Comparison of ENCODE assay signal across 9 cellular contexts in the genomic region with DNA sequence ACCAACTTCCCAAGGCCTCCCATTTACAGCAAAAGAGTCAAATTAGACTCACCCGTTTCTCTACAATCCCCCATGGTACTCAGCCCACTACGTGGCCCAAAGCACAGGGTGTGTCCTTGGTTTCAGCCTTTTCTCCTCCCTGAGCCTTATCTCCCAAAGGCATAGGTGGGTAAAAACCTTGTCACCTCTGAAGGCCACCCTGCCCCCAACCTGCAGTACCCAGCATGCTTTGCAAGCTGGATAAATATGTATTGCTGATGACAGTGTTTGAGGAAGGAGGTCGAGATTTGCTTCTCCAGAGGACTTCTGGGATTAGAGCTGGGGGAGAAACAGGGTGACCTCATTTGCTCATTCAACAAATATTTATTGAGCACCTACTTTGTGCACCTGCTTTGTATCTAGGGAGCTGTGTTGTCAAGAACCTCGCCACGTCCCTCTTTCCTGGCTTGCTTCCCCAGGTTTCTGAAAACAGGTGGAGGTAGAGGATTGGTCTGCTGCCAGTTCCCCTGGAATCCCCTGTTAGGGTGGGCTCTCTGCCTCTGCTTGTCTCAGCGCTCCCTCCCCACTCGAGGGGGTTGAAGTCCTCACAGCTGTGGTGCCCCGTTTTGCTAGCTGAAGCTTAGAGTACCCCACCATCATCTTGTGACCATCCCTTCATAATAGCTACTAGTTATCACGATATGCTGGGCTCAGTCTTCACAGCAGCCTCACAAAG. TPM values are rescaled to one million over a fixed set of nuclear protein-coding genes. Genes with fewer than 3 reads are reported as not detected.
A peak's percentile ranks its signal among the peaks of the same experiment; 100 is the strongest.
DNase-seq lines count a peak whose midpoint lies in the region; ATAC-seq and TF ChIP-seq lines count a peak whose summit lies in the region.
"Had no signal": no experiment of that assay in that cellular context is flagged by ENCODE, and none has a peak within 500 bp of the region (broad histone marks: within the 10 kb centered on the region; RNA-seq: fewer than 3 reads in every experiment).

No MANE protein-coding gene starts in this region.

- H3K4me1 Mint-ChIP-seq in stimulated activated naive CD8-positive, alpha-beta T cell treated with anti-CD3 and anti-CD28 coated beads, Interleukin-15, Interleukin-2, amounts not matched to agents 100 ng/mL and 50 ng/mL, for 24 hours (ENCODE audit: low read depth), result peaks cover 82% of the 10 kb centered on the region
- H3K4me1 Mint-ChIP-seq in mesothelial cell of epicardium, result peaks cover 59% of the 10 kb centered on the region

- TF ChIP-seq POLR2A in adrenal gland (IDR thresholded peaks at IDR 0.05) (no peak), vagina (IDR thresholded peaks at IDR 0.05) (no peak)

- H3K4me1 ChIP-seq in adrenal gland (replicated peaks in 1 of 2) (peaks cover 45 to 70% of the 10 kb centered on the region in 2 donors), vagina (peaks cover 77% of the 10 kb centered on the region)

- ATAC-seq in stimulated activated naive CD8-positive, alpha-beta T cell treated with anti-CD3 and anti-CD28 coated beads, Interleukin-15, Interleukin-2, amounts not matched to agents 100 U/mL and 50 U/mL, for 24 hours, result no peak

- H3K27me3 ChIP-seq in adrenal gland (no peaks in the 10 kb centered on the region), vagina (no peaks in the 10 kb centered on the region), MG63 (no peaks in the 10 kb centered on the region)
- H3K27me3 ChIP-seq: SJSA1 had no signal

- H3K36me3 ChIP-seq in adrenal gland (replicated peaks in 1 of 2) (no peaks in the 10 kb centered on the region), vagina (no peaks in the 10 kb centered on the region), MG63 (peaks cover 66% of the 10 kb centered on the region)

- peak overlapping the region; percentile 95 for H3K27ac Mint-ChIP-seq in stimulated activated naive CD8-positive, alpha-beta T cell treated with anti-CD3 and anti-CD28 coated beads, Interleukin-15, Interleukin-2, amounts not matched to agents 100 ng/mL and 50 ng/mL, for 24 hours
- H3K27ac Mint-ChIP-seq in mesothelial cell of epicardium, result peak overlapping the region; percentile 89

- peaks cover 22% of the 10 kb centered on the region for H3K36me3 Mint-ChIP-seq in stimulated activated naive CD8-positive, alpha-beta T cell treated with anti-CD3 and anti-CD28 coated beads, Interleukin-15, Interleukin-2, amounts not matched to agents 100 ng/mL and 50 ng/mL, for 24 hours (ENCODE audit: low read depth)
- H3K36me3 Mint-ChIP-seq in mesothelial cell of epicardium, result peaks cover under 1% of the 10 kb centered on the region

- peak overlapping the region in 1 of 4 donors; percentile 97 for H3K4me3 ChIP-seq in adrenal gland
- H3K4me3 ChIP-seq in vagina, result peak overlapping the region; percentile 7 to 96
- no peak overlapping the region for H3K4me3 ChIP-seq in MG63

- H3K27ac ChIP-seq in adrenal gland, result peak overlapping the region in 3 of 5 donors; percentile 89 to 95 (median 92)
- peak overlapping the region; percentile 95 for H3K27ac ChIP-seq in vagina
- H3K27ac ChIP-seq: SJSA1 had no signal

- H3K9me3 Mint-ChIP-seq in stimulated activated naive CD8-positive, alpha-beta T cell treated with anti-CD3 and anti-CD28 coated beads, Interleukin-15, Interleukin-2, amounts not matched to agents 100 ng/mL and 50 ng/mL, for 24 hours, result no peaks in the 10 kb centered on the region
- H3K9me3 Mint-ChIP-seq in mesothelial cell of epicardium, result no peaks in the 10 kb centered on the region

- no peaks in the 10 kb centered on the region for H3K9me3 ChIP-seq in adrenal gland (replicated peaks in 1 of 3)
- no peaks in the 10 kb centered on the region for H3K9me3 ChIP-seq in vagina
- H3K9me3 ChIP-seq in MG63, result no peaks in the 10 kb centered on the region

- no peak for DNase-seq in stimulated activated naive CD8-positive, alpha-beta T cell treated with anti-CD3 and anti-CD28 coated beads, Interleukin-15, Interleukin-2, amounts not matched to agents 100 U/mL and 50 U/mL, for 24 hours
- no peak for DNase-seq in adrenal gland
- DNase-seq in mesothelial cell of epicardium (ENCODE audit: low spot score in 2 of 2, unreplicated experiment in 2 of 2), result no peak
- no peak for DNase-seq in vagina (ENCODE audit: extremely low spot score in 2 of 2)
- no peak for DNase-seq in HuH-7 (ENCODE audit: low spot score)
- DNase-seq in MG63, result no peak
- DNase-seq in NCI-H524 (lab: John Stamatoyannopoulos, UW), result no peak

- intact Hi-C loops in adrenal gland (cut with DNase I), result loop anchor here in 1 of 2 donors (10.0 kb wide), 1 partner anchor 282 kb away; a partner anchor contains a TSS
- intact Hi-C loops in vagina (cut with DNase I), result loop anchor here (5.0 to 10.0 kb wide), 2 partner anchors 52 to 279 kb away; a partner anchor contains a TSS

- no peaks in the 10 kb centered on the region for H3K27me3 Mint-ChIP-seq in stimulated activated naive CD8-positive, alpha-beta T cell treated with anti-CD3 and anti-CD28 coated beads, Interleukin-15, Interleukin-2, amounts not matched to agents 100 ng/mL and 50 ng/mL, for 24 hours
- no peaks in the 10 kb centered on the region for H3K27me3 Mint-ChIP-seq in mesothelial cell of epicardium (ENCODE audit: low read depth)

- peak overlapping the region; percentile 96 for H3K4me3 Mint-ChIP-seq in stimulated activated naive CD8-positive, alpha-beta T cell treated with anti-CD3 and anti-CD28 coated beads, Interleukin-15, Interleukin-2, amounts not matched to agents 100 ng/mL and 50 ng/mL, for 24 hours
- H3K4me3 Mint-ChIP-seq in mesothelial cell of epicardium, result peak overlapping the region; percentile 100

- TF ChIP-seq CTCF in adrenal gland (IDR thresholded peaks at IDR 0.05) (no peak), mesothelial cell of epicardium (IDR thresholded peaks at IDR 0.05; ENCODE audit: unreplicated experiment) (no peak), vagina (IDR thresholded peaks at IDR 0.05) (no peak)

- 54 to 63% (median 58%) methylated on average over 9 of the region's 9 CpGs for WGBS in adrenal gland, 4 donors

RNA-seq across cellular contexts. Expression of a gene that starts 3.0 kb away (rescaled TPM):
- total RNA-seq in adrenal gland, result 100 to 1,000 TPM in 5 of 8 donors, 10 to 100 TPM in 3; 73.4 to 123 (median 104) TPM
- polyA plus RNA-seq in adrenal gland, result 10 to 100 TPM; 36.3 to 65.1 (median 43.3) TPM
- 144 to 152 TPM (median 146 TPM) in 3 replicates for total RNA-seq in mesothelial cell of epicardium
- 69.0 TPM for total RNA-seq in vagina
- total RNA-seq in MG63 (2014; rRNA removed; shearing (Covaris generic); ENCODE audit: low replicate concordance), result 228 and 323 TPM in 2 replicates

RNA-seq across cellular contexts. Expression of a gene that starts 19.3 kb away (rescaled TPM):
- total RNA-seq in adrenal gland (1,000 to 10,000 TPM in 6 of 8 donors, 100 to 1,000 TPM in 2; 927 to 1,685 (median 1,368) TPM), mesothelial cell of epicardium (1,597 to 1,708 TPM (median 1,659 TPM) in 3 replicates), vagina (1,585 TPM)
- 1,000 to 10,000 TPM; 2,027 to 3,246 (median 2,815) TPM for polyA plus RNA-seq in adrenal gland
- 2,314 and 3,514 TPM in 2 replicates for total RNA-seq in MG63 (2014; rRNA removed; shearing (Covaris generic); ENCODE audit: low replicate concordance)

RNA-seq across cellular contexts. Expression of a gene that starts 47.7 kb away (rescaled TPM):
- total RNA-seq in adrenal gland (10 to 100 TPM in 7 of 8 donors, 1 to 10 TPM in 1; 4.5 to 21.8 (median 14.3) TPM), mesothelial cell of epicardium (19.5 to 20.9 TPM (median 20.5 TPM) in 3 replicates), vagina (25.5 TPM)
- polyA plus RNA-seq in adrenal gland, result 10 to 100 TPM; 20.7 to 47.8 (median 33.1) TPM
- 19.2 and 21.3 TPM in 2 replicates for total RNA-seq in MG63 (2014; rRNA removed; shearing (Covaris generic); ENCODE audit: low replicate concordance)
